In genomic region chr9:79569814-79570448, GRCh38 we compare ENCODE assay signal across 9 cellular contexts. TPM values are rescaled to one million over a fixed set of nuclear protein-coding genes. Genes with fewer than 3 reads are reported as not detected.
A peak's percentile ranks its signal among the peaks of the same experiment; 100 is the strongest.
DNase-seq lines count a peak whose midpoint lies in the region; ATAC-seq, FAIRE-seq and TF ChIP-seq lines count a peak whose summit lies in the region.
"Had no signal": no experiment of that assay in that cellular context is flagged by ENCODE, and none has a peak within 500 bp of the region (broad histone marks: within the 10 kb centered on the region; RNA-seq: fewer than 3 reads in every experiment).

No MANE protein-coding gene starts in this region.

- no peak overlapping the region for H2BK12ac ChIP-seq in mesenchymal stem cell (ENCODE audit: low read length in 2 of 2)

- H3K9me3 ChIP-seq in mesenchymal stem cell (ENCODE audit: control insufficient read depth, low read length) = no peaks in the 10 kb centered on the region

- H3K14ac ChIP-seq in mesenchymal stem cell (ENCODE audit: low read length in 2 of 2) = no peak overlapping the region

- DNase-seq in Right ventricle myocardium inferior (ENCODE audit: missing footprints) (peak; percentile 59), Right ventricle myocardium superior (no peak), bronchial epithelial cell (ENCODE audit: low read depth) (no peak), mesenchymal stem cell (no peak), sciatic nerve (ENCODE audit: low spot score) (no peak), NCI-H1930 (lab: John Stamatoyannopoulos, UW) (no peak)

- peak overlapping the region in 1 of 2 experiments; percentile 37 for H3K4ac ChIP-seq in mesenchymal stem cell (ENCODE audit: low read depth in 1 of 2, low read length in 2 of 2)

- no peak overlapping the region for H4K91ac ChIP-seq in mesenchymal stem cell (ENCODE audit: low read length)

- no peak overlapping the region for H3K23ac ChIP-seq in mesenchymal stem cell (ENCODE audit: low read length in 2 of 2)

- no peak overlapping the region for H3K27ac ChIP-seq in mesenchymal stem cell (ENCODE audit: low read length, poor library complexity, severe bottlenecking)
- H3K27ac ChIP-seq in urinary bladder (ENCODE audit: low read depth) = no peak overlapping the region

- peaks cover 3% of the 10 kb centered on the region for H3K4me1 ChIP-seq in mesenchymal stem cell (ENCODE audit: control insufficient read depth, insufficient read depth, low read depth, low read length)
- no peaks in the 10 kb centered on the region for H3K4me1 ChIP-seq in urinary bladder (ENCODE audit: insufficient read depth)

- peak overlapping the region; percentile 15 for H2BK5ac ChIP-seq in mesenchymal stem cell (ENCODE audit: low read depth, low read length, poor library complexity, severe bottlenecking)

- intact Hi-C loops in Right ventricle myocardium inferior (cut with DNase I) (loop anchor here (5.0 kb wide), 1 partner anchor 52 kb away; no protein-coding TSS in a partner anchor), Right ventricle myocardium superior (cut with DNase I) (loop anchor here (10.0 kb wide), 1 partner anchor 95 kb away; no protein-coding TSS in a partner anchor), sciatic nerve (cut with DNase I) (no loop called here)

- H3K4me3 ChIP-seq in bronchial epithelial cell (ENCODE audit: low read depth, low read length) (peak overlapping the region; percentile 50), mesenchymal stem cell (ENCODE audit: insufficient read depth in 1 of 2, low read depth in 1 of 2, low read length in 2 of 2) (peak overlapping the region; percentile 76 to 89), urinary bladder (ENCODE audit: low read depth, low read length) (peak overlapping the region; percentile 48)

- H3K27me3 ChIP-seq in bronchial epithelial cell (ENCODE audit: control insufficient read depth, insufficient read depth, low read length) (no peaks in the 10 kb centered on the region), mesenchymal stem cell (ENCODE audit: control insufficient read depth in 1 of 2, insufficient read depth in 1 of 2, low read length in 2 of 2) (peaks cover 0 to 26% of the 10 kb centered on the region in 2 experiments)

- ATAC-seq in Right ventricle myocardium inferior (no peak), Right ventricle myocardium superior (ENCODE audit: poor library complexity) (no peak), HG03135 (IDR thresholded peaks at IDR 0.05; ENCODE audit: unreplicated experiment) (no peak), sciatic nerve (no peak)

- TF ChIP-seq CTCF in bronchial epithelial cell (IDR thresholded peaks at IDR 0.05; ENCODE audit: insufficient read depth, low read length, severe bottlenecking) = no peak

- H3K79me1 ChIP-seq in mesenchymal stem cell (replicated peaks; ENCODE audit: low read length, poor library complexity, severe bottlenecking) = no peaks in the 10 kb centered on the region

- peak overlapping the region; percentile 84 for H3K9ac ChIP-seq in mesenchymal stem cell (ENCODE audit: low read length)

- no peak overlapping the region for H2AK5ac ChIP-seq in mesenchymal stem cell (ENCODE audit: low read length, severe bottlenecking)

- H3K36me3 ChIP-seq in bronchial epithelial cell (ENCODE audit: control insufficient read depth, insufficient read depth, low read length) (no peaks in the 10 kb centered on the region), mesenchymal stem cell (ENCODE audit: control insufficient read depth in 1 of 2, insufficient read depth in 2 of 2, low read depth in 1 of 2, low read length in 2 of 2) (no peaks in the 10 kb centered on the region), urinary bladder (ENCODE audit: insufficient read depth) (no peaks in the 10 kb centered on the region)

- peak overlapping the region; percentile 87 for H3K4me2 ChIP-seq in mesenchymal stem cell (ENCODE audit: low read length, poor library complexity, severe bottlenecking)

- peak overlapping the region; percentile 81 for H2AFZ ChIP-seq in mesenchymal stem cell (ENCODE audit: low read depth, low read length)

- H3K18ac ChIP-seq in mesenchymal stem cell (ENCODE audit: low read depth in 1 of 2, low read length in 2 of 2) = peak overlapping the region in 1 of 2 experiments; percentile 46

- H4K8ac ChIP-seq in mesenchymal stem cell (ENCODE audit: low read length) = no peak overlapping the region

- H2BK120ac ChIP-seq in mesenchymal stem cell (ENCODE audit: low read depth, low read length) = no peak overlapping the region

- WGBS in mesenchymal stem cell = 15% methylated on average over 18 of the region's 18 CpGs
- WGBS in urinary bladder = 27% methylated on average over 18 of the region's 18 CpGs

- peak overlapping the region; percentile 95 for H2BK15ac ChIP-seq in mesenchymal stem cell (ENCODE audit: low read depth, poor library complexity, severe bottlenecking)

- no peak for FAIRE-seq in bronchial epithelial cell (lab: Jason Lieb, UNC)
- FAIRE-seq: endometrium had no signal

RNA-seq across cellular contexts. Expression of gene TLE4, which starts 1.8 kb away (rescaled TPM):
- total RNA-seq in Right ventricle myocardium inferior = 12.1 TPM
- total RNA-seq in Right ventricle myocardium superior = 12.8 TPM
- total RNA-seq in bronchial epithelial cell = 9.5 and 10.8 TPM in 2 replicates
- polyA plus RNA-seq in mesenchymal stem cell (2013, experiment 1 of 2) = 31.0 TPM
- 30.8 TPM for polyA plus RNA-seq in mesenchymal stem cell (2013, experiment 2 of 2)
- 41.7 TPM for total RNA-seq in urinary bladder
- polyA plus RNA-seq in urinary bladder = 28.7 TPM
- 36.2 TPM for total RNA-seq in sciatic nerve
